ENCODE assay signal across 8 cellular contexts in genomic region chr11:10307411-10308207, GRCh38. TPM values are rescaled to one million over a fixed set of nuclear protein-coding genes. Genes with fewer than 3 reads are reported as not detected.
DNase-seq lines count a peak whose midpoint lies in the region; ATAC-seq and TF ChIP-seq lines count a peak whose summit lies in the region.

No MANE protein-coding gene starts in this region.

- H3K79me2 ChIP-seq in KMS-11 (ENCODE audit: insufficient read depth, low read depth) (no peaks in the 10 kb centered on the region), SU-DHL-6 (ENCODE audit: insufficient read depth, low read length) (no peaks in the 10 kb centered on the region)

- WGBS in heart left ventricle, 4 donors: 4 to 9% (median 5%) methylated on average over 41 to 61 of the region's 61 CpGs

- intact Hi-C loops in heart left ventricle (cut with DNase I) (loop anchor here (1.0 to 10.0 kb wide), 22 partner anchors 59 to 695 kb away; no protein-coding TSS in a partner anchor), posterior cingulate gyrus (cut with DNase I) (loop anchor here (1.0 to 5.0 kb wide), 5 partner anchors 99 to 695 kb away; no protein-coding TSS in a partner anchor), upper lobe of right lung (cut with DNase I) (loop anchor here (5.0 to 10.0 kb wide), 2 partner anchors 103 to 550 kb away; no protein-coding TSS in a partner anchor)

- H3K36me3 ChIP-seq in ES-I3 (ENCODE audit: insufficient read depth, low read length): no peaks in the 10 kb centered on the region
- H3K36me3 ChIP-seq in KMS-11 (ENCODE audit: insufficient read depth): no peaks in the 10 kb centered on the region
- H3K36me3 ChIP-seq in SU-DHL-6 (ENCODE audit: low read length): no peaks in the 10 kb centered on the region
- no peaks in the 10 kb centered on the region for H3K36me3 ChIP-seq in heart left ventricle
- no peaks in the 10 kb centered on the region for H3K36me3 ChIP-seq in upper lobe of right lung

- peaks cover 45% of the 10 kb centered on the region for H3K27me3 ChIP-seq in KMS-11 (ENCODE audit: insufficient read depth, low read depth)
- no peaks in the 10 kb centered on the region for H3K27me3 ChIP-seq in SU-DHL-6 (ENCODE audit: low read length)
- no peaks in the 10 kb centered on the region for H3K27me3 ChIP-seq in heart left ventricle
- H3K27me3 ChIP-seq in upper lobe of right lung: peaks cover 2% of the 10 kb centered on the region

- peak in 1 of 2 donors; percentile 17 for TF ChIP-seq POLR2A in heart left ventricle (IDR thresholded peaks at IDR 0.05)

- peak; percentile 65 for DNase-seq in activated naive CD8-positive, alpha-beta T cell treated with anti-CD3 and anti-CD28 coated beads, Interleukin-2, amount 50 U/mL, for 16 hours (ENCODE audit: low read depth, low spot score)
- peak; percentile 82 to 93 (median 88) for DNase-seq in heart left ventricle
- DNase-seq in posterior cingulate gyrus: peak; percentile 50 to 95 (median 76)
- DNase-seq in upper lobe of right lung: peak; percentile 91

- H3K4me2 ChIP-seq in KMS-11 (peak overlapping the region; percentile 63), SU-DHL-6 (ENCODE audit: low read depth, low read length, poor library complexity, severe bottlenecking) (peak overlapping the region; percentile 58)

- peak overlapping the region; percentile 49 for H3K27ac ChIP-seq in KMS-11
- peak overlapping the region; percentile 22 for H3K27ac ChIP-seq in SU-DHL-6 (ENCODE audit: low read depth, low read length)
- H3K27ac ChIP-seq in heart left ventricle: peak overlapping the region; percentile 4 to 90 (median 86)
- peak overlapping the region; percentile 69 for H3K27ac ChIP-seq in upper lobe of right lung

- no peaks in the 10 kb centered on the region; the same call in 1 of the 2 replicates for H3K9me3 ChIP-seq in ES-I3 (ENCODE audit: control insufficient read depth, insufficient read depth, low read length)
- no peaks in the 10 kb centered on the region for H3K9me3 ChIP-seq in SU-DHL-6 (ENCODE audit: insufficient read depth, low read length)
- H3K9me3 ChIP-seq in heart left ventricle: peaks cover 0 to 10% (median 0%) of the 10 kb centered on the region in 12 donors
- H3K9me3 ChIP-seq in upper lobe of right lung: no peaks in the 10 kb centered on the region

- ATAC-seq in GM21737 (IDR thresholded peaks at IDR 0.05; ENCODE audit: unreplicated experiment) (peak; percentile 76), heart left ventricle (peak; percentile 29 to 70 (median 69)), upper lobe of right lung (peak; percentile 79)

- no peaks in the 10 kb centered on the region for H4K20me1 ChIP-seq in KMS-11 (ENCODE audit: insufficient read depth)
- no peaks in the 10 kb centered on the region for H4K20me1 ChIP-seq in SU-DHL-6 (ENCODE audit: low read depth, low read length)

- TF ChIP-seq CTCF in KMS-11 (conservative IDR thresholded peaks at IDR 0.05; ENCODE audit: low read depth, low read length): peak; percentile 99
- TF ChIP-seq CTCF in SU-DHL-6 (IDR thresholded peaks at IDR 0.05; ENCODE audit: insufficient read depth, low read length, poor library complexity, severe bottlenecking): peak; percentile 100
- peak; percentile 95 to 100 (median 99) for TF ChIP-seq CTCF in heart left ventricle (IDR thresholded peaks at IDR 0.05)
- peak; percentile 98 for TF ChIP-seq CTCF in upper lobe of right lung (IDR thresholded peaks at IDR 0.05)

- H3K9ac ChIP-seq in ES-I3 (ENCODE audit: low read depth, low read length) (peak overlapping the region; percentile 81), KMS-11 (peak overlapping the region; percentile 57; the same call in 1 of the 2 replicates), SU-DHL-6 (ENCODE audit: low read length) (peak overlapping the region; percentile 24; the same call in 1 of the 2 replicates)

- H3F3A ChIP-seq in SU-DHL-6 (ENCODE audit: insufficient read depth): no peaks in the 10 kb centered on the region

- H3K4me1 ChIP-seq in ES-I3 (ENCODE audit: insufficient read depth, low read length) (peaks cover 22% of the 10 kb centered on the region), KMS-11 (ENCODE audit: low read depth, poor library complexity, severe bottlenecking) (peaks cover 63% of the 10 kb centered on the region), heart left ventricle (peaks cover 0 to 72% (median 54%) of the 10 kb centered on the region in 12 donors), upper lobe of right lung (peaks cover 63% of the 10 kb centered on the region)

- H3K4me3 ChIP-seq in KMS-11 (IDR thresholded peaks at IDR 0.05; ENCODE audit: insufficient read depth, low read depth, low read length): no peak overlapping the region
- peak overlapping the region; percentile 16 for H3K4me3 ChIP-seq in SU-DHL-6 (ENCODE audit: insufficient read depth, low read length, poor library complexity, severe bottlenecking)
- peak overlapping the region; percentile 16 to 88 (median 76) for H3K4me3 ChIP-seq in heart left ventricle
- H3K4me3 ChIP-seq in upper lobe of right lung: peak overlapping the region; percentile 66

- peak overlapping the region; percentile 83 for H2AFZ ChIP-seq in KMS-11 (ENCODE audit: low read depth)
- H2AFZ ChIP-seq in SU-DHL-6 (ENCODE audit: low read depth, low read length, severe bottlenecking): peak overlapping the region; percentile 31

- H3K9me2 ChIP-seq in SU-DHL-6 (replicated peaks; ENCODE audit: insufficient read depth, low read length): no peaks in the 10 kb centered on the region

RNA-seq across cellular contexts. Expression of gene ADM, which starts 2.7 kb away (rescaled TPM):
- total RNA-seq in heart left ventricle: 10 to 100 TPM in 6 of 9 donors, 1 to 10 TPM in 3; 6.9 to 52.4 (median 16.8) TPM
- polyA plus RNA-seq in heart left ventricle: 100 to 1,000 TPM in 1 of 2 donors, 10 to 100 TPM in 1; 14.6 to 154 TPM
- total RNA-seq in upper lobe of right lung: 24.5 TPM

RNA-seq across cellular contexts. Expression of gene SBF2, which starts 13.6 kb away (rescaled TPM):
- total RNA-seq in heart left ventricle (10 to 100 TPM; 15.3 to 33.9 (median 21.5) TPM), upper lobe of right lung (38.5 TPM)
- 10 to 100 TPM; 10.4 to 12.5 TPM for polyA plus RNA-seq in heart left ventricle

Comparison
In these comparisons a context has a peak if more than half of its experiments do, and no peak if none do; other contexts are left out.
1. H3K9ac ChIP-seq: peak in every context shown above with its lines; median percentile 81 in ES-I3; 57 in KMS-11; 24 in SU-DHL-6.
2. H3K27ac ChIP-seq: peak in every context shown above with its lines; median percentile 86 in heart left ventricle; 69 in upper lobe of right lung; 49 in KMS-11; 22 in SU-DHL-6.